In genomic region chr13:110127986-110128511, GRCh38 we compare ENCODE assay signal across 15 cellular contexts.
DNase-seq lines count a peak whose midpoint lies in the region; ATAC-seq, FAIRE-seq and TF ChIP-seq lines count a peak whose summit lies in the region.
"Had no signal": no experiment of that assay in that cellular context is flagged by ENCODE, and none has a peak within 500 bp of the region (broad histone marks: within the 10 kb centered on the region; RNA-seq: fewer than 3 reads in every experiment).

No MANE protein-coding gene starts in this region.

- FAIRE-seq in GM12892 (lab: Jason Lieb, UNC) (peak; percentile 56), astrocyte (lab: Jason Lieb, UNC) (peak; percentile 71)
- FAIRE-seq: HepG2 had no signal

- H3K4me3 ChIP-seq in astrocyte (ENCODE audit: insufficient read depth, low read depth, low read length) (no peak overlapping the region), lung (no peak overlapping the region)
- no peak overlapping the region for H3K4me3 ChIP-seq in effector memory CD4-positive, alpha-beta T cell (ENCODE audit: insufficient read depth, low read depth, low read length, poor library complexity, severe bottlenecking)
- no peak overlapping the region for H3K4me3 ChIP-seq in CD8-positive, alpha-beta T cell (ENCODE audit: low read depth, low read length)
- H3K4me3 ChIP-seq: thoracic aorta had no signal

- H3K27ac Mint-ChIP-seq in astrocyte (ENCODE audit: unreplicated experiment): peak overlapping the region; percentile 72
- no peak overlapping the region for H3K27ac Mint-ChIP-seq in type B pancreatic cell
- H3K27ac Mint-ChIP-seq in CD8-positive, alpha-beta T cell: no peak overlapping the region
- H3K27ac Mint-ChIP-seq: activated CD4-positive, alpha-beta T cell treated with anti-CD3 and anti-CD28 coated beads, Interleukin-2, amount 10 ng/mL, durations not matched to agents 24 days and 14 days; mesothelial cell of epicardium; T-helper 2 cell treated with Interferon-gamma antibody and Interleukin-4, amounts not matched to agents 5 μg/mL and 100 μg/mL, for 36 hours had no signal

- no peak for TF ChIP-seq POLR2A in GM12892 (IDR thresholded peaks at IDR 0.05; ENCODE audit: low read depth, low read length)

- no peak for TF ChIP-seq CTCF in astrocyte (IDR thresholded peaks at IDR 0.05; ENCODE audit: insufficient read depth, low read depth, low read length)
- TF ChIP-seq CTCF in lung (IDR thresholded peaks at IDR 0.05; ENCODE audit: control extremely low read depth, extremely low read depth): no peak
- TF ChIP-seq CTCF in type B pancreatic cell (conservative IDR thresholded peaks at IDR 0.05): no peak
- no peak for TF ChIP-seq CTCF in CD8-positive, alpha-beta T cell (IDR thresholded peaks at IDR 0.05)

- H3K4me3 Mint-ChIP-seq in astrocyte (ENCODE audit: unreplicated experiment): peak overlapping the region; percentile 20
- no peak overlapping the region for H3K4me3 Mint-ChIP-seq in type B pancreatic cell
- H3K4me3 Mint-ChIP-seq in CD8-positive, alpha-beta T cell: no peak overlapping the region
- H3K4me3 Mint-ChIP-seq: activated CD4-positive, alpha-beta T cell treated with anti-CD3 and anti-CD28 coated beads, Interleukin-2, amount 10 ng/mL, durations not matched to agents 24 days and 14 days; mesothelial cell of epicardium; T-helper 2 cell treated with Interferon-gamma antibody and Interleukin-4, amounts not matched to agents 5 μg/mL and 100 μg/mL, for 36 hours had no signal

- H3K4me2 ChIP-seq in astrocyte (ENCODE audit: low read length): peak overlapping the region; percentile 71

- no peaks in the 10 kb centered on the region for H3K79me2 ChIP-seq in astrocyte (ENCODE audit: insufficient read depth, low read length)

- peak overlapping the region; percentile 75 for H3K9ac ChIP-seq in astrocyte (ENCODE audit: low read length)

- POLR2A ChIA-PET in CD8-positive, alpha-beta T cell (lab: Charles Lee): interaction anchor here (0.5 to 0.6 kb wide), 2 partner anchors 772 to 1359 kb away, joined by 3 to 4 read pairs; no protein-coding TSS in a partner anchor

- in situ Hi-C loops in ACHN (cut with HindIII; ENCODE audit: low pct_ligation_motif_present, low pct_unique_long_range_greater_than_20kb, low sequenced_read_pairs): no loop called here

- no peaks in the 10 kb centered on the region for H4K20me1 ChIP-seq in astrocyte (ENCODE audit: insufficient read depth, low read length)

- intact Hi-C loops in CD8-positive, alpha-beta T cell (cut with DNase I, micrococcal nuclease): no loop called here

- H3K9me3 ChIP-seq in astrocyte (ENCODE audit: insufficient read depth, low read depth, low read length) (no peaks in the 10 kb centered on the region), lung (ENCODE audit: control insufficient read depth in 2 of 2, insufficient read depth in 1 of 2, low read length in 1 of 2) (no peaks in the 10 kb centered on the region)
- H3K9me3 ChIP-seq in effector memory CD4-positive, alpha-beta T cell (ENCODE audit: control insufficient read depth, low read length): no peaks in the 10 kb centered on the region
- H3K9me3 ChIP-seq in CD8-positive, alpha-beta T cell (ENCODE audit: low read length): no peaks in the 10 kb centered on the region
- H3K9me3 ChIP-seq: thoracic aorta had no signal

- no peak for ATAC-seq in lung (ENCODE audit: insufficient read depth, low FRiP score)
- no peak for ATAC-seq in HG02610 (IDR thresholded peaks at IDR 0.05; ENCODE audit: unreplicated experiment)
- ATAC-seq in CD8-positive, alpha-beta T cell: no peak
- ATAC-seq: HepG2 had no signal

- peaks cover 2% of the 10 kb centered on the region for H3K9me3 Mint-ChIP-seq in astrocyte (ENCODE audit: unreplicated experiment)
- no peaks in the 10 kb centered on the region for H3K9me3 Mint-ChIP-seq in type B pancreatic cell
- H3K9me3 Mint-ChIP-seq in CD8-positive, alpha-beta T cell: no peaks in the 10 kb centered on the region
- H3K9me3 Mint-ChIP-seq: activated CD4-positive, alpha-beta T cell treated with anti-CD3 and anti-CD28 coated beads, Interleukin-2, amount 10 ng/mL, durations not matched to agents 24 days and 14 days; mesothelial cell of epicardium; T-helper 2 cell treated with Interferon-gamma antibody and Interleukin-4, amounts not matched to agents 5 μg/mL and 100 μg/mL, for 36 hours had no signal

- DNase-seq in ACHN (peak; percentile 3), GM12892 (ENCODE audit: insufficient read length) (no peak), astrocyte (ENCODE audit: low read depth) (peak; percentile 84), lung (ENCODE audit: low spot score) (peak; percentile 14), type B pancreatic cell (ENCODE audit: extremely low spot score, unreplicated experiment) (no peak)
- no peak for DNase-seq in effector memory CD4-positive, alpha-beta T cell
- no peak for DNase-seq in CD8-positive, alpha-beta T cell
- DNase-seq: activated CD4-positive, alpha-beta T cell treated with anti-CD3 and anti-CD28 coated beads, Interleukin-2, amount 10 ng/mL, durations not matched to agents 24 days and 14 days; activated T-cell treated with anti-CD3 and anti-CD28 coated beads, Interleukin-2, amount 50 U/mL, for 48 hours had no signal

- H3K27me3 ChIP-seq in astrocyte (ENCODE audit: insufficient read depth, low read length) (no peaks in the 10 kb centered on the region), lung (ENCODE audit: control insufficient read depth, insufficient read depth) (no peaks in the 10 kb centered on the region)
- no peaks in the 10 kb centered on the region for H3K27me3 ChIP-seq in effector memory CD4-positive, alpha-beta T cell (replicated peaks; ENCODE audit: control insufficient read depth, insufficient read depth, low read length, poor library complexity, severe bottlenecking)
- H3K27me3 ChIP-seq in CD8-positive, alpha-beta T cell (ENCODE audit: insufficient read depth, low read length): no peaks in the 10 kb centered on the region

- no peaks in the 10 kb centered on the region for H3K36me3 Mint-ChIP-seq in astrocyte (ENCODE audit: low read depth, unreplicated experiment)
- H3K36me3 Mint-ChIP-seq in type B pancreatic cell: no peaks in the 10 kb centered on the region
- no peaks in the 10 kb centered on the region for H3K36me3 Mint-ChIP-seq in CD8-positive, alpha-beta T cell
- H3K36me3 Mint-ChIP-seq: mesothelial cell of epicardium had no signal

- H3K27me3 Mint-ChIP-seq in astrocyte (ENCODE audit: low read depth, unreplicated experiment) (no peaks in the 10 kb centered on the region), type B pancreatic cell (peaks cover 40% of the 10 kb centered on the region)
- H3K27me3 Mint-ChIP-seq in CD8-positive, alpha-beta T cell (ENCODE audit: low read depth): peaks cover 19% of the 10 kb centered on the region

- CTCF ChIA-PET in CD8-positive, alpha-beta T cell (lab: Charles Lee): no interaction called here

- peaks cover 74% of the 10 kb centered on the region for H3K4me1 ChIP-seq in astrocyte (ENCODE audit: insufficient read depth, low read length)
- H3K4me1 ChIP-seq in lung (ENCODE audit: control insufficient read depth in 2 of 2, insufficient read depth in 2 of 2, low read length in 2 of 2): peaks cover 7 to 9% of the 10 kb centered on the region in 2 donors
- no peaks in the 10 kb centered on the region for H3K4me1 ChIP-seq in effector memory CD4-positive, alpha-beta T cell (ENCODE audit: control insufficient read depth, insufficient read depth, low read length, poor library complexity, severe bottlenecking)
- H3K4me1 ChIP-seq in CD8-positive, alpha-beta T cell (ENCODE audit: insufficient read depth, low read length): no peaks in the 10 kb centered on the region

- H2AFZ ChIP-seq in astrocyte (ENCODE audit: low read depth, low read length): no peak overlapping the region

- H3K27ac ChIP-seq in astrocyte (ENCODE audit: low read depth, low read length): peak overlapping the region; percentile 91
- H3K27ac ChIP-seq in lung (ENCODE audit: low read depth in 1 of 2, low read length in 1 of 2): no peak overlapping the region
- H3K27ac ChIP-seq in effector memory CD4-positive, alpha-beta T cell (ENCODE audit: insufficient read depth, low read length, poor library complexity, severe bottlenecking): no peak overlapping the region
- H3K27ac ChIP-seq in CD8-positive, alpha-beta T cell (ENCODE audit: low read depth, low read length): no peak overlapping the region
- H3K27ac ChIP-seq: C4-2B, thoracic aorta had no signal

- H3K36me3 ChIP-seq in astrocyte (ENCODE audit: insufficient read depth, low read length): no peaks in the 10 kb centered on the region
- H3K36me3 ChIP-seq in lung (ENCODE audit: control insufficient read depth in 2 of 2, insufficient read depth in 2 of 2, low read length in 2 of 2): no peaks in the 10 kb centered on the region
- H3K36me3 ChIP-seq in effector memory CD4-positive, alpha-beta T cell (ENCODE audit: control insufficient read depth, insufficient read depth, low read length): no peaks in the 10 kb centered on the region
- H3K36me3 ChIP-seq in CD8-positive, alpha-beta T cell (ENCODE audit: insufficient read depth, low read length): no peaks in the 10 kb centered on the region
- H3K36me3 ChIP-seq: thoracic aorta had no signal

- H3K4me1 Mint-ChIP-seq in astrocyte (ENCODE audit: low read depth, unreplicated experiment) (peaks cover 44% of the 10 kb centered on the region), type B pancreatic cell (ENCODE audit: unreplicated experiment) (peaks cover 29% of the 10 kb centered on the region)
- no peaks in the 10 kb centered on the region for H3K4me1 Mint-ChIP-seq in CD8-positive, alpha-beta T cell (ENCODE audit: low read depth)
- H3K4me1 Mint-ChIP-seq: activated CD4-positive, alpha-beta T cell treated with anti-CD3 and anti-CD28 coated beads, Interleukin-2, amount 10 ng/mL, durations not matched to agents 24 days and 14 days had no signal

- WGBS in lung, 2 donors: 61 to 64% methylated on average over 6 of the region's 6 CpGs

Comparison
In these comparisons a context has a peak if more than half of its experiments do, and no peak if none do; other contexts are left out.
1. DNase-seq: peak in ACHN (single experiment), astrocyte (single experiment) and lung (single experiment); none in GM12892 (single experiment), effector memory CD4-positive, alpha-beta T cell (0 of 3), type B pancreatic cell (single experiment) and CD8-positive, alpha-beta T cell (0 of 7).